ENCODE assay signal across 24 cellular contexts in the genomic region with DNA sequence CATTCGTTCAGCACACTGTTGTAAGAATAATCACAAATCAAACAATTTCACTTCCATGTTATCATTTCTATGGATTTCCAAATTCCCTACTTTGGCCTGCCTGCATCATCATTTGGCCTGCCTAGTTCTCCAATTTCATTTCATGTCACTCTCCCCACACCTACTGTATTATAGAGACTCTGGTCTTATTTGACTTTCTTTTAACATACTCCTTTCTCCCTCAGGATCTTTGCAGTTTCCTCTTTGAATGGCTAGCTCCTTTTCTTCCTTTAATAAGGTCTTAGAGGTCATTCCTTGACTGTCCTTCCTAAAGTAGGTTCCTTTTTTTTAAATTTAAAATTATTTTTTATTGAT. TPM values are rescaled to one million over a fixed set of nuclear protein-coding genes. Genes with fewer than 3 reads are reported as not detected.
DNase-seq lines count a peak whose midpoint lies in the region; ATAC-seq and TF ChIP-seq lines count a peak whose summit lies in the region.
"Had no signal": no experiment of that assay in that cellular context is flagged by ENCODE, and none has a peak within 500 bp of the region (broad histone marks: within the 10 kb centered on the region; RNA-seq: fewer than 3 reads in every experiment).

No MANE protein-coding gene starts in this region.

- no peaks in the 10 kb centered on the region for H3K36me3 ChIP-seq in breast epithelium
- no peaks in the 10 kb centered on the region for H3K36me3 ChIP-seq in hepatocyte (replicated peaks; ENCODE audit: insufficient read depth, low read depth)
- no peaks in the 10 kb centered on the region for H3K36me3 ChIP-seq in vagina

- H3K4me1 Mint-ChIP-seq in MCF 10A (ENCODE audit: insufficient read depth, unreplicated experiment), result no peaks in the 10 kb centered on the region
- H3K4me1 Mint-ChIP-seq: activated B cell treated with CpG ODN at 0.5 μM for 24 hours had no signal

- H2AFZ ChIP-seq in hepatocyte, result no peak overlapping the region

- no peaks in the 10 kb centered on the region for H3K9me3 Mint-ChIP-seq in MCF 10A (ENCODE audit: unreplicated experiment)
- H3K9me3 Mint-ChIP-seq: activated B cell treated with CpG ODN at 0.5 μM for 24 hours; activated naive CD4-positive, alpha-beta T cell treated with anti-CD3 and anti-CD28 coated beads, Interleukin-2, amount 50 U/mL, for 24 hours; activated T-helper 1 cell treated with anti-CD3 and anti-CD28 coated beads, Interleukin-12 subunit alpha, Interleukin-12 subunit beta, Interleukin-2, Interleukin-4 antibody, amounts not matched to agents 30 ng/mL and 10 ng/mL and 1 ng/mL, durations not matched to agents 14 hours and 24 hours and 36 hours; CD4-positive, alpha-beta T cell; stimulated activated naive B cell treated with anti-CD40 and anti-IgM and Interleukin-4, amounts not matched to agents 10 μg/mL and 1 μg/mL and 100 μg/mL, for 72 hours had no signal

- ATAC-seq in sciatic nerve, result peak; percentile 16
- ATAC-seq in GM21367 (IDR thresholded peaks at IDR 0.05; ENCODE audit: unreplicated experiment), result no peak
- ATAC-seq: stimulated activated naive B cell treated with anti-CD40 and anti-IgM and Interleukin-4, amounts not matched to agents 10 μg/mL and 1 μg/mL and 100 μg/mL, for 72 hours had no signal

- WGBS in hepatocyte (ENCODE audit: low lambda C conversion rate, missing lambda C conversion rate), result 97% methylated on average over 1 of the region's 1 CpG

- H3K36me3 Mint-ChIP-seq in MCF 10A (ENCODE audit: insufficient read depth, unreplicated experiment), result peaks cover 13% of the 10 kb centered on the region

- BruUV-seq in MCF 10A (replicated peaks; lab: Mats Ljungman, UMichigan), result no TSS peak

- no peaks in the 10 kb centered on the region for H3K27me3 ChIP-seq in breast epithelium
- H3K27me3 ChIP-seq in hepatocyte, result no peaks in the 10 kb centered on the region
- H3K27me3 ChIP-seq in vagina, result no peaks in the 10 kb centered on the region
- H3K27me3 ChIP-seq: dorsolateral prefrontal cortex had no signal

- no peak overlapping the region for H3K4me3 Mint-ChIP-seq in MCF 10A (ENCODE audit: unreplicated experiment)
- H3K4me3 Mint-ChIP-seq: activated B cell treated with CpG ODN at 0.5 μM for 24 hours; activated naive CD4-positive, alpha-beta T cell treated with anti-CD3 and anti-CD28 coated beads, Interleukin-2, amount 50 U/mL, for 24 hours; activated T-helper 1 cell treated with anti-CD3 and anti-CD28 coated beads, Interleukin-12 subunit alpha, Interleukin-12 subunit beta, Interleukin-2, Interleukin-4 antibody, amounts not matched to agents 30 ng/mL and 10 ng/mL and 1 ng/mL, durations not matched to agents 14 hours and 24 hours and 36 hours; CD4-positive, alpha-beta T cell; stimulated activated naive B cell treated with anti-CD40 and anti-IgM and Interleukin-4, amounts not matched to agents 10 μg/mL and 1 μg/mL and 100 μg/mL, for 72 hours had no signal

- no peak for DNase-seq in breast epithelium (ENCODE audit: low spot score in 2 of 2)
- DNase-seq in MCF 10A (ENCODE audit: unreplicated experiment), result no peak
- no peak for DNase-seq in hepatocyte (ENCODE audit: low spot score)
- no peak for DNase-seq in sciatic nerve (ENCODE audit: low spot score)
- no peak for DNase-seq in vagina (ENCODE audit: extremely low spot score in 2 of 2)
- DNase-seq in substantia nigra (lab: John Stamatoyannopoulos, UW), result no peak
- DNase-seq in SHP77 treated with DMSO at 0.1 percent for 48 hours (lab: John Stamatoyannopoulos, UW), result no peak
- DNase-seq: activated B cell treated with CpG ODN at 0.5 μM for 24 hours; CD4-positive, alpha-beta T cell; dorsolateral prefrontal cortex; KBM-7; mammary epithelial cell; MM.1S; NCI-H1417; NCI-H2107; NK-92 treated with Interleukin-12 subunit alpha and Interleukin-12 subunit beta, amount 100 ng/mL, for 24 hours; stimulated activated CD4-positive, alpha-beta T cell treated with anti-CD3 and anti-CD28 coated beads, Interleukin-2, amount 100 ng/mL, for 48 hours; stimulated activated naive B cell treated with anti-CD40 and anti-IgM and Interleukin-4, amounts not matched to agents 10 μg/mL and 1 μg/mL and 100 μg/mL, for 72 hours had no signal

- no peaks in the 10 kb centered on the region for H4K20me1 ChIP-seq in hepatocyte (ENCODE audit: insufficient read depth, poor library complexity, severe bottlenecking)

- H3K79me2 ChIP-seq in hepatocyte, result peaks cover 55% of the 10 kb centered on the region

- H3K9me3 ChIP-seq in breast epithelium, result no peaks in the 10 kb centered on the region
- no peaks in the 10 kb centered on the region for H3K9me3 ChIP-seq in hepatocyte (ENCODE audit: low read depth)
- no peaks in the 10 kb centered on the region for H3K9me3 ChIP-seq in vagina

- no peak overlapping the region for H3K4me3 ChIP-seq in breast epithelium
- no peak overlapping the region for H3K4me3 ChIP-seq in hepatocyte
- H3K4me3 ChIP-seq in vagina, result no peak overlapping the region
- H3K4me3 ChIP-seq: dorsolateral prefrontal cortex had no signal

- TF ChIP-seq CTCF in breast epithelium (IDR thresholded peaks at IDR 0.05) (no peak), MCF 10A (IDR thresholded peaks at IDR 0.05; ENCODE audit: unreplicated experiment) (no peak), hepatocyte (IDR thresholded peaks at IDR 0.05; ENCODE audit: poor library complexity) (no peak), vagina (IDR thresholded peaks at IDR 0.05) (no peak)

- intact Hi-C loops in breast epithelium (cut with DNase I; ENCODE audit: low total_unique reads) (no loop called here), MCF 10A (cut with micrococcal nuclease) (no loop called here), sciatic nerve (cut with DNase I) (no loop called here), vagina (cut with DNase I) (no loop called here)

- H3K27me3 Mint-ChIP-seq in MCF 10A (ENCODE audit: insufficient read depth, unreplicated experiment), result no peaks in the 10 kb centered on the region
- H3K27me3 Mint-ChIP-seq: activated B cell treated with CpG ODN at 0.5 μM for 24 hours; activated naive CD4-positive, alpha-beta T cell treated with anti-CD3 and anti-CD28 coated beads, Interleukin-2, amount 50 U/mL, for 24 hours; CD4-positive, alpha-beta T cell; progenitor cell of endocrine pancreas; stimulated activated naive B cell treated with anti-CD40 and anti-IgM and Interleukin-4, amounts not matched to agents 10 μg/mL and 1 μg/mL and 100 μg/mL, for 72 hours had no signal

- H3K4me2 ChIP-seq in hepatocyte, result no peak overlapping the region

- POLR2A ChIA-PET in MCF 10A (lab: Yijun Ruan, JAX), result interaction anchor here (0.7 to 0.8 kb wide), 2 partner anchors 10 to 1697 kb away, joined by 3 to 4 read pairs; no protein-coding TSS in a partner anchor

- H3K27ac ChIP-seq in breast epithelium (peak overlapping the region; percentile 45 to 81), hepatocyte (peak overlapping the region; percentile 61), vagina (peak overlapping the region; percentile 75), substantia nigra (ENCODE audit: low read depth, low read length, poor library complexity, severe bottlenecking) (no peak overlapping the region)
- H3K27ac ChIP-seq: 22Rv1 had no signal

- no peak for TF ChIP-seq POLR2A in breast epithelium (IDR thresholded peaks at IDR 0.05)
- no peak for TF ChIP-seq POLR2A in vagina (IDR thresholded peaks at IDR 0.05)

- no peak overlapping the region for H3K27ac Mint-ChIP-seq in MCF 10A (ENCODE audit: low read depth, unreplicated experiment)
- H3K27ac Mint-ChIP-seq: activated B cell treated with CpG ODN at 0.5 μM for 24 hours; activated naive CD4-positive, alpha-beta T cell treated with anti-CD3 and anti-CD28 coated beads, Interleukin-2, amount 50 U/mL, for 24 hours; activated T-helper 1 cell treated with anti-CD3 and anti-CD28 coated beads, Interleukin-12 subunit alpha, Interleukin-12 subunit beta, Interleukin-2, Interleukin-4 antibody, amounts not matched to agents 30 ng/mL and 10 ng/mL and 1 ng/mL, durations not matched to agents 14 hours and 24 hours and 36 hours; CD4-positive, alpha-beta T cell; progenitor cell of endocrine pancreas; stimulated activated naive B cell treated with anti-CD40 and anti-IgM and Interleukin-4, amounts not matched to agents 10 μg/mL and 1 μg/mL and 100 μg/mL, for 72 hours had no signal

- H3K4me1 ChIP-seq in breast epithelium (no peaks in the 10 kb centered on the region), hepatocyte (ENCODE audit: insufficient read depth) (no peaks in the 10 kb centered on the region), vagina (peaks cover 19% of the 10 kb centered on the region)

- no peaks in the 10 kb centered on the region for H3K9me2 ChIP-seq in hepatocyte (replicated peaks; ENCODE audit: insufficient read depth)

- CTCF ChIA-PET in MCF 10A (lab: Yijun Ruan, JAX), result no interaction called here

RNA-seq across cellular contexts. Expression of a gene that starts 36.3 kb away (rescaled TPM):
- 100 to 1,000 TPM in 1 of 3 donors, 10 to 100 TPM in 2; 55.1 to 246 (median 83.1) TPM for total RNA-seq in breast epithelium
- total RNA-seq in MCF 10A (2022), result not detected in 2 replicates
- 2.1 and 3.9 TPM in 2 replicates for total RNA-seq in hepatocyte
- 4.9 and 9.2 TPM in 2 replicates for polyA plus RNA-seq in hepatocyte
- total RNA-seq in sciatic nerve, result 222 TPM
- 207 TPM for total RNA-seq in vagina
- total RNA-seq: activated B cell treated with CpG ODN at 0.5 μM for 24 hours; activated T-helper 1 cell treated with anti-CD3 and anti-CD28 coated beads, Interleukin-12 subunit alpha, Interleukin-12 subunit beta, Interleukin-2, Interleukin-4 antibody, amounts not matched to agents 30 ng/mL and 10 ng/mL and 1 ng/mL, durations not matched to agents 14 hours and 24 hours and 36 hours; CD4-positive, alpha-beta T cell; mammary epithelial cell; NCI-H460 had no signal
- polyA plus RNA-seq: mammary epithelial cell had no signal

Comparison
In these comparisons a context has a peak if more than half of its experiments do, and no peak if none do; other contexts are left out.
1. RNA of a gene that starts 36.3 kb away (total RNA-seq): 222 TPM in sciatic nerve (single experiment), 207 TPM in vagina (single experiment) and 55.1 to 246 TPM in breast epithelium; 2.1 to 3.9 TPM in hepatocyte and not detected in MCF 10A; every median in the first group is over 10 times any median in the second.